In the genomic region with DNA sequence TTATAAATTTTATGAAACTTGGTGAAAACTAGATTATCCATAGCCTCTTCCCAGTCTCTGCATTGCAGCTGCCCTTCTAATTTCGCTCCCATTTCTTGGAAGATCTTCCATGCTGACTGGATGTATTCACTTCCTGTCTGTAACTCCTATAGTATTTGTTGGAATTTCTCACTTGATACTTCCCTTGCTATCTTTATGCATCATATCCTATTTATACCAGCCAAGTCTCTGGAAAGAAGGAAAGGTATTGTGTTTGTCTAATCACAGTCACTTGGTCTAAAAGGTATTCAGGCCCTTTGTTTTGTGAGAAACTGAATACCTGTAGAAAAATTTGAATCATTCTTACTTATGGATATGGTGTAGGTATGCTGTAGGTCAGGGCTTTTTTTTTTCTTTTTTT, we compare ENCODE assay signal across 28 cellular contexts.
"Had no signal": no experiment of that assay in that cellular context is flagged by ENCODE, and none has a peak within 500 bp of the region (broad histone marks: within the 10 kb centered on the region; RNA-seq: fewer than 3 reads in every experiment).

No MANE protein-coding gene starts in this region.

- H3K4me1 Mint-ChIP-seq: activated naive CD4-positive, alpha-beta T cell treated with anti-CD3 and anti-CD28 coated beads, Interleukin-2, amount 10 ng/mL, durations not matched to agents 7 days and 5 days; activated naive CD8-positive, alpha-beta T cell treated with anti-CD3 and anti-CD28 coated beads, Interleukin-2, amount 50 U/mL, for 24 hours; brain; central memory CD8-positive, alpha-beta T cell had no signal

- H3K27ac ChIP-seq: cardiac muscle cell, SJSA1 had no signal

- ATAC-seq: activated naive CD8-positive, alpha-beta T cell treated with anti-CD3 and anti-CD28 coated beads, Interleukin-2, amount 50 U/mL, for 24 hours; activated T-cell treated with anti-CD3 and anti-CD28 coated beads, Interleukin-2, amount 50 U/mL, for 4 hours had no signal

- H3K27ac Mint-ChIP-seq: activated CD4-positive, alpha-beta memory T cell treated with anti-CD3 and anti-CD28 coated beads for 36 hours; activated naive CD4-positive, alpha-beta T cell treated with anti-CD3 and anti-CD28 coated beads, Interleukin-2, amount 10 ng/mL, durations not matched to agents 7 days and 5 days; activated naive CD8-positive, alpha-beta T cell; activated naive CD8-positive, alpha-beta T cell treated with anti-CD3 and anti-CD28 coated beads, Interleukin-2, amount 50 U/mL, for 24 hours; activated T-helper 1 cell treated with anti-CD3 and anti-CD28 coated beads, Interleukin-12 subunit alpha, Interleukin-12 subunit beta, Interleukin-2, Interleukin-4 antibody, amounts not matched to agents 30 ng/mL and 10 ng/mL and 1 ng/mL, durations not matched to agents 14 hours and 24 hours and 36 hours; brain; T-helper 1 cell treated with Interleukin-12 subunit alpha and Interleukin-12 subunit beta and Interleukin-4 antibody, amounts not matched to agents 30 μg/mL and 1 μg/mL, for 36 hours; T-helper 2 cell treated with Interferon-gamma antibody and Interleukin-4, amounts not matched to agents 5 μg/mL and 100 μg/mL, for 36 hours had no signal

- H3K27me3 Mint-ChIP-seq: activated CD4-positive, alpha-beta memory T cell treated with anti-CD3 and anti-CD28 coated beads for 36 hours; activated naive CD4-positive, alpha-beta T cell treated with anti-CD3 and anti-CD28 coated beads, Interleukin-2, amount 10 ng/mL, durations not matched to agents 7 days and 5 days; activated naive CD8-positive, alpha-beta T cell; activated naive CD8-positive, alpha-beta T cell treated with anti-CD3 and anti-CD28 coated beads, Interleukin-2, amount 50 U/mL, for 24 hours; brain; central memory CD8-positive, alpha-beta T cell had no signal

- H3K36me3 Mint-ChIP-seq: activated CD4-positive, alpha-beta memory T cell treated with anti-CD3 and anti-CD28 coated beads for 36 hours; activated naive CD4-positive, alpha-beta T cell treated with anti-CD3 and anti-CD28 coated beads, Interleukin-2, amount 10 ng/mL, durations not matched to agents 7 days and 5 days; activated naive CD8-positive, alpha-beta T cell; brain had no signal

- H3K4me3 Mint-ChIP-seq: activated CD4-positive, alpha-beta memory T cell treated with anti-CD3 and anti-CD28 coated beads for 36 hours; activated naive CD4-positive, alpha-beta T cell treated with anti-CD3 and anti-CD28 coated beads, Interleukin-2, amount 10 ng/mL, durations not matched to agents 7 days and 5 days; activated naive CD8-positive, alpha-beta T cell; activated naive CD8-positive, alpha-beta T cell treated with anti-CD3 and anti-CD28 coated beads, Interleukin-2, amount 50 U/mL, for 24 hours; activated T-cell treated with anti-CD3 and anti-CD28 coated beads, Interleukin-2, amount 50 U/mL, for 4 hours; activated T-helper 1 cell treated with anti-CD3 and anti-CD28 coated beads, Interleukin-12 subunit alpha, Interleukin-12 subunit beta, Interleukin-2, Interleukin-4 antibody, amounts not matched to agents 30 ng/mL and 10 ng/mL and 1 ng/mL, durations not matched to agents 14 hours and 24 hours and 36 hours; brain; central memory CD8-positive, alpha-beta T cell; T-helper 1 cell treated with Interleukin-12 subunit alpha and Interleukin-12 subunit beta and Interleukin-4 antibody, amounts not matched to agents 30 μg/mL and 1 μg/mL, for 36 hours; T-helper 2 cell treated with Interferon-gamma antibody and Interleukin-4, amounts not matched to agents 5 μg/mL and 100 μg/mL, for 36 hours had no signal

- DNase-seq: activated CD4-positive, alpha-beta memory T cell treated with anti-CD3 and anti-CD28 coated beads for 36 hours; activated CD4-positive, alpha-beta T cell treated with anti-CD3 and anti-CD28 coated beads for 4 hours; activated CD4-positive, alpha-beta T cell treated with anti-CD3 and anti-CD28 coated beads, Interleukin-2, amount 50 U/mL, for 1 hour; activated CD4-positive, CD25-positive, alpha-beta regulatory T cell treated with anti-CD3 and anti-CD28 coated beads, Interleukin-2, amount 50 U/mL, for 72 hours; activated CD8-positive, alpha-beta memory T cell treated with anti-CD3 and anti-CD28 coated beads, Interleukin-2, amount 50 U/mL, for 4 hours; activated naive CD4-positive, alpha-beta T cell treated with anti-CD3 and anti-CD28 coated beads, Interleukin-2, amount 10 ng/mL, durations not matched to agents 7 days and 5 days; activated naive CD8-positive, alpha-beta T cell treated with anti-CD3 and anti-CD28 coated beads, Interleukin-2, amount 50 U/mL, for 24 hours; activated T-cell treated with anti-CD3 and anti-CD28 coated beads for 4 hours; activated T-cell treated with anti-CD3 and anti-CD28 coated beads, Interleukin-2, amount 50 U/mL, for 4 hours; anterior cingulate cortex; NCI-H1105; NCI-H1417 treated with DMSO at 0.1 percent for 48 hours; NCI-H1930; NCI-H2081 treated with DMSO at 0.1 percent for 48 hours; NCI-H226; NCI-H446 treated with DMSO at 0.1 percent for 48 hours; NCI-H526; NCI-H748 treated with DMSO at 0.1 percent for 48 hours; NK-92 treated with Interleukin-12 subunit alpha and Interleukin-12 subunit beta, amount 100 ng/mL, for 24 hours; SK-N-SH had no signal
